In the genomic region with DNA sequence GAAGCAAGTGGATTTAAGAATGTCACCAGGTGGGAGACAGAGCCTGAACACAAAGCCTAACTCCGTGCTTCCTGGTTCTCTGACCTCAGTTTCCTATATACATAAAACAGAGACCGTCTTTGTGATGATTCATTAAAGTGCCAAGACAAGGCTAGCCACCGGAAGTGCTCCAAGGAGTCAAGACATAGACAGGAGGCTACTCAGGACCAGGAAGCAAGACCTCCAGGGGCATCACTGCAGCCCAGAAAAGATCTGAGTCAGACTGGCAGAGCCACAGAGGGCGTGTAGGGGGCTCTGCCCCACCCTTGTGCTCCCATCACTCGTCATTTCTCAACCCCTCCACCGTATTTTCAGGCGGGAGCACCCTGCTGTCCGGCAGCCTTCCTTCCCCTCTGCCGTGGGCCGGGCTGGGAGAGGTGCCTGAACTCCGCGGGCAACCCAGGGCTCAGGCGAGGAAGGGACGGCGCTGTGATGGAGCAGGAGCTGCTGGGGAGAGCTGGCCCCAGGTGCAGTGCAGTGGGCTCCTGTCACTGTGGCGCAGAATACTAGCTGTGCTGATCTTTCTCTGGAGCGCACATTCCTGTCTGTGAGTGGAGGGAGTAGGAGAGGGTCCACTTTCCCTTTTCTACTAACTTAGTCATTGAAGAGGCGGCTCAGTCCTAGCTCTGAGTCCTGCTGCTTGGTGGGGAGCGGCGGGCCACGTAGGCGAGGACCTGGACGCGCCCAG, we compare ENCODE assay signal across 26 cellular contexts.
DNase-seq lines count a peak whose midpoint lies in the region; ATAC-seq and TF ChIP-seq lines count a peak whose summit lies in the region.
"Had no signal": no experiment of that assay in that cellular context is flagged by ENCODE, and none has a peak within 500 bp of the region (broad histone marks: within the 10 kb centered on the region; RNA-seq: fewer than 3 reads in every experiment).

No MANE protein-coding gene starts in this region.

- H3K27me3 Mint-ChIP-seq in MCF 10A (ENCODE audit: insufficient read depth, unreplicated experiment), result peaks cover 19% of the 10 kb centered on the region

- H3K27ac ChIP-seq in mammary epithelial cell (ENCODE audit: insufficient read depth, low read depth, low read length) (no peak overlapping the region), foreskin keratinocyte (no peak overlapping the region), thyroid gland (no peak overlapping the region)
- H3K27ac ChIP-seq: A549, hepatocyte, spleen, tibial nerve had no signal

- H3K36me3 ChIP-seq in mammary epithelial cell (ENCODE audit: insufficient read depth, low read length), result no peaks in the 10 kb centered on the region
- H3K36me3 ChIP-seq in thyroid gland, result no peaks in the 10 kb centered on the region
- H3K36me3 ChIP-seq: BE2C, spleen, tibial nerve had no signal

- H4K20me1 ChIP-seq in mammary epithelial cell (ENCODE audit: insufficient read depth, low read length), result no peaks in the 10 kb centered on the region

- CTCF ChIA-PET in mammary epithelial cell (lab: Charles Lee; ENCODE audit: low non-redundant PET), result no interaction called here
- CTCF ChIA-PET in MCF 10A (lab: Yijun Ruan, JAX), result no interaction called here

- intact Hi-C loops in mammary epithelial cell (cut with micrococcal nuclease), result no loop called here
- intact Hi-C loops in MCF 10A (cut with micrococcal nuclease), result no loop called here
- intact Hi-C loops in thyroid gland (cut with DNase I), result no loop called here

- peak overlapping the region; percentile 76 for H2AFZ ChIP-seq in mammary epithelial cell (ENCODE audit: low read depth, low read length)
- H2AFZ ChIP-seq: hepatocyte had no signal

- H3K27ac Mint-ChIP-seq in MCF 10A (ENCODE audit: low read depth, unreplicated experiment), result no peak overlapping the region
- H3K27ac Mint-ChIP-seq: activated naive CD4-positive, alpha-beta T cell treated with anti-CD3 and anti-CD28 coated beads, Interleukin-2, amount 50 U/mL, for 72 hours; stimulated activated naive CD8-positive, alpha-beta T cell treated with anti-CD3 and anti-CD28 coated beads, Interleukin-15, Interleukin-2, amounts not matched to agents 100 ng/mL and 50 ng/mL, for 24 hours had no signal

- H3K36me3 Mint-ChIP-seq in MCF 10A (ENCODE audit: insufficient read depth, unreplicated experiment), result no peaks in the 10 kb centered on the region
- H3K36me3 Mint-ChIP-seq: activated naive CD4-positive, alpha-beta T cell treated with anti-CD3 and anti-CD28 coated beads, Interleukin-2, amount 50 U/mL, for 72 hours had no signal

- DNase-seq in mammary epithelial cell, result no peak
- DNase-seq in MCF 10A (ENCODE audit: unreplicated experiment), result no peak
- DNase-seq in MV-4-11 (lab: John Stamatoyannopoulos, UW), result peak; percentile 57
- peak; percentile 23 for DNase-seq in iPS-NIHi11 (ENCODE audit: low spot score)
- no peak for DNase-seq in putamen (ENCODE audit: low spot score)
- no peak for DNase-seq in activated CD4-positive, alpha-beta T cell treated with anti-CD3 and anti-CD28 coated beads, Interleukin-2, amount 50 U/mL, for 1 hour
- DNase-seq in foreskin keratinocyte, result no peak
- no peak for DNase-seq in thyroid gland
- DNase-seq: activated CD4-positive, CD25-positive, alpha-beta regulatory T cell; BE2C; COR-L47; DMS79; effector CD4-positive, alpha-beta T cell; islet precursor cell; NCI-H1694; NCI-H2171 treated with DMSO at 0.1 percent for 48 hours; NCI-H69; spleen; stimulated activated CD4-positive, alpha-beta T cell treated with anti-CD3 and anti-CD28 coated beads, Interleukin-4, amount 100 ng/mL, for 1 hour had no signal

- in situ Hi-C loops in mammary epithelial cell (cut with MboI; ENCODE audit: low sequenced_read_pairs in 2 of 2), result no loop called here

- H3K79me2 ChIP-seq in mammary epithelial cell (ENCODE audit: insufficient read depth, low read length), result no peaks in the 10 kb centered on the region
- H3K79me2 ChIP-seq: hepatocyte had no signal

- H3K27me3 ChIP-seq in mammary epithelial cell (ENCODE audit: insufficient read depth, low read length) (peaks cover 5% of the 10 kb centered on the region), foreskin keratinocyte (peaks cover 3% of the 10 kb centered on the region), thyroid gland (no peaks in the 10 kb centered on the region)
- H3K27me3 ChIP-seq: tibial nerve had no signal

- POLR2A ChIA-PET in MCF 10A (lab: Yijun Ruan, JAX), result no interaction called here

- peak overlapping the region; percentile 15 for H3K4me2 ChIP-seq in mammary epithelial cell (ENCODE audit: insufficient read depth, low read depth, low read length)
- H3K4me2 ChIP-seq: A549, hepatocyte had no signal

- ATAC-seq in foreskin keratinocyte, result no peak
- ATAC-seq: esophagus mucosa had no signal

- no peaks in the 10 kb centered on the region for H3K9me3 Mint-ChIP-seq in MCF 10A (ENCODE audit: unreplicated experiment)
- H3K9me3 Mint-ChIP-seq: activated naive CD4-positive, alpha-beta T cell treated with anti-CD3 and anti-CD28 coated beads, Interleukin-2, amount 50 U/mL, for 72 hours; stimulated activated naive CD8-positive, alpha-beta T cell treated with anti-CD3 and anti-CD28 coated beads, Interleukin-15, Interleukin-2, amounts not matched to agents 100 ng/mL and 50 ng/mL, for 24 hours had no signal

- no peak for TF ChIP-seq POLR2A in thyroid gland (IDR thresholded peaks at IDR 0.05)

- dilution Hi-C loops in mammary epithelial cell (cut with HindIII; ENCODE audit: low sequenced_read_pairs), result no loop called here

- peaks cover 4% of the 10 kb centered on the region for H3K4me1 ChIP-seq in mammary epithelial cell (ENCODE audit: insufficient read depth, low read length)
- no peaks in the 10 kb centered on the region for H3K4me1 ChIP-seq in foreskin keratinocyte
- no peaks in the 10 kb centered on the region for H3K4me1 ChIP-seq in thyroid gland
- H3K4me1 ChIP-seq: A549, BE2C, spleen, tibial nerve had no signal

- no peak overlapping the region for H3K4me3 Mint-ChIP-seq in MCF 10A (ENCODE audit: unreplicated experiment)
- H3K4me3 Mint-ChIP-seq: stimulated activated naive CD8-positive, alpha-beta T cell treated with anti-CD3 and anti-CD28 coated beads, Interleukin-15, Interleukin-2, amounts not matched to agents 100 ng/mL and 50 ng/mL, for 24 hours had no signal

- no peak for TF ChIP-seq CTCF in mammary epithelial cell (conservative IDR thresholded peaks at IDR 0.05 in 1 of 2, IDR thresholded peaks at IDR 0.05 in 1 of 2; ENCODE audit: extremely low read depth in 1 of 2, insufficient read depth in 1 of 2, low read depth in 1 of 2, low read length in 2 of 2)
- no peak for TF ChIP-seq CTCF in MCF 10A (IDR thresholded peaks at IDR 0.05; ENCODE audit: unreplicated experiment)
- TF ChIP-seq CTCF in foreskin keratinocyte (conservative IDR thresholded peaks at IDR 0.05), result no peak
- no peak for TF ChIP-seq CTCF in thyroid gland (IDR thresholded peaks at IDR 0.05)

- no peak overlapping the region for H3K9ac ChIP-seq in mammary epithelial cell (ENCODE audit: insufficient read depth, low read length)

- H3K9me3 ChIP-seq in mammary epithelial cell (replicated peaks; ENCODE audit: insufficient read depth, low read length) (no peaks in the 10 kb centered on the region), thyroid gland (no peaks in the 10 kb centered on the region)
- H3K9me3 ChIP-seq: A549, BE2C, spleen, tibial nerve had no signal

- 23% methylated on average over 20 of the region's 24 CpGs for WGBS in mammary epithelial cell (ENCODE audit: low coverage, missing lambda C conversion rate)
- WGBS in thyroid gland, 2 donors, result 32 to 33% methylated on average over 17 to 18 of the region's 24 CpGs

- no peaks in the 10 kb centered on the region for H3K4me1 Mint-ChIP-seq in MCF 10A (ENCODE audit: insufficient read depth, unreplicated experiment)

- H3K4me3 ChIP-seq in mammary epithelial cell (replicated peaks in 1 of 3; ENCODE audit: insufficient read depth in 1 of 3, low read depth in 2 of 3, low read length in 3 of 3) (no peak overlapping the region), thyroid gland (replicated peaks in 1 of 3) (no peak overlapping the region)
- H3K4me3 ChIP-seq: A549, hepatocyte, lung, spleen, tibial nerve had no signal

- BruUV-seq in mammary epithelial cell (replicated peaks; lab: Mats Ljungman, UMichigan), result no TSS peak
- BruUV-seq in MCF 10A (replicated peaks; lab: Mats Ljungman, UMichigan), result no TSS peak

Comparison
In these comparisons a context has a peak if more than half of its experiments do, and no peak if none do; other contexts are left out.
1. DNase-seq: peak in MV-4-11 (single experiment) and iPS-NIHi11 (single experiment); none in mammary epithelial cell (single experiment), MCF 10A (single experiment), putamen (single experiment), activated CD4-positive, alpha-beta T cell treated with anti-CD3 and anti-CD28 coated beads, Interleukin-2, amount 50 U/mL, for 1 hour (single experiment), foreskin keratinocyte (0 of 2) and thyroid gland (0 of 2).